Comparison of ENCODE assay signal across 11 cellular contexts in genomic region chr1:158830904-158831507, GRCh38. TPM values are rescaled to one million over a fixed set of nuclear protein-coding genes. Genes with fewer than 3 reads are reported as not detected.
DNase-seq lines count a peak whose midpoint lies in the region; ATAC-seq lines count a peak whose summit lies in the region.
"Had no signal": no experiment of that assay in that cellular context is flagged by ENCODE, and none has a peak within 500 bp of the region (broad histone marks: within the 10 kb centered on the region; RNA-seq: fewer than 3 reads in every experiment).

TSS of gene MNDA (plus strand) at chr1:158831351. CDS start at chr1:158842154, 10,803 bp downstream.

- H3K27me3 Mint-ChIP-seq in dendritic cell treated with granulocyte-macrophage colony-stimulating factor and Interleukin-4, amounts not matched to agents 40 ng/mL and 50 ng/mL, for 4 days, result no peaks in the 10 kb centered on the region
- H3K27me3 Mint-ChIP-seq in activated naive CD8-positive, alpha-beta T cell treated with anti-CD3 and anti-CD28 coated beads for 36 hours, result no peaks in the 10 kb centered on the region

- ATAC-seq in GM19372 (IDR thresholded peaks at IDR 0.05; ENCODE audit: low read depth, unreplicated experiment) (peak; percentile 91), HG03196 (IDR thresholded peaks at IDR 0.05; ENCODE audit: unreplicated experiment) (peak; percentile 96)

- peaks cover 27% of the 10 kb centered on the region for H3K9me3 Mint-ChIP-seq in dendritic cell treated with granulocyte-macrophage colony-stimulating factor and Interleukin-4, amounts not matched to agents 40 ng/mL and 50 ng/mL, for 4 days
- peaks cover 12% of the 10 kb centered on the region for H3K9me3 Mint-ChIP-seq in activated naive CD8-positive, alpha-beta T cell treated with anti-CD3 and anti-CD28 coated beads for 36 hours

- peaks cover 26% of the 10 kb centered on the region for H3K36me3 Mint-ChIP-seq in dendritic cell treated with granulocyte-macrophage colony-stimulating factor and Interleukin-4, amounts not matched to agents 40 ng/mL and 50 ng/mL, for 4 days (ENCODE audit: low read depth)
- peaks cover 2% of the 10 kb centered on the region for H3K36me3 Mint-ChIP-seq in activated naive CD8-positive, alpha-beta T cell treated with anti-CD3 and anti-CD28 coated beads for 36 hours

- DNase-seq in CD1c-positive myeloid dendritic cell (ENCODE audit: extremely low spot score) (peak; percentile 94), NCI-H1694 treated with DMSO at 0.1 percent for 48 hours (lab: John Stamatoyannopoulos, UW) (no peak), HuH-7.5 (ENCODE audit: low spot score) (no peak), A172 (ENCODE audit: low spot score) (no peak)
- DNase-seq in activated naive CD8-positive, alpha-beta T cell treated with anti-CD3 and anti-CD28 coated beads for 36 hours, result no peak
- DNase-seq: stimulated activated CD4-positive, alpha-beta T cell treated with anti-CD3 and anti-CD28 coated beads, Interleukin-2, amount 100 ng/mL, for 48 hours had no signal

- peaks cover 35% of the 10 kb centered on the region for H3K4me1 Mint-ChIP-seq in dendritic cell treated with granulocyte-macrophage colony-stimulating factor and Interleukin-4, amounts not matched to agents 40 ng/mL and 50 ng/mL, for 4 days (ENCODE audit: low read depth)
- H3K4me1 Mint-ChIP-seq in activated naive CD8-positive, alpha-beta T cell treated with anti-CD3 and anti-CD28 coated beads for 36 hours, result peaks cover 5% of the 10 kb centered on the region

- H3K27ac Mint-ChIP-seq in dendritic cell treated with granulocyte-macrophage colony-stimulating factor and Interleukin-4, amounts not matched to agents 40 ng/mL and 50 ng/mL, for 4 days, result peak within 1 kb of the TSS; percentile 83
- H3K27ac Mint-ChIP-seq in activated naive CD8-positive, alpha-beta T cell treated with anti-CD3 and anti-CD28 coated beads for 36 hours, result no peak within 1 kb of the TSS

- H3K4me3 Mint-ChIP-seq in dendritic cell treated with granulocyte-macrophage colony-stimulating factor and Interleukin-4, amounts not matched to agents 40 ng/mL and 50 ng/mL, for 4 days, result peak within 1 kb of the TSS; percentile 69
- H3K4me3 Mint-ChIP-seq in activated naive CD8-positive, alpha-beta T cell treated with anti-CD3 and anti-CD28 coated beads for 36 hours, result no peak within 1 kb of the TSS

- intact Hi-C loops in dendritic cell treated with granulocyte-macrophage colony-stimulating factor and Interleukin-4, amounts not matched to agents 40 ng/mL and 50 ng/mL, for 4 days (cut with micrococcal nuclease), result loop anchor here (5.0 to 10.0 kb wide), 2 partner anchors 174 to 179 kb away; partner anchors contain the start of gene IFI16

RNA-seq across cellular contexts. Expression of gene MNDA, which starts in this region (rescaled TPM):
- total RNA-seq in activated naive CD8-positive, alpha-beta T cell treated with anti-CD3 and anti-CD28 coated beads for 36 hours, result under 1 TPM in 1 of 2 experiments, not detected in 1; 0.20 TPM
- not detected in 2 replicates for total RNA-seq in A172 (2014; rRNA removed; shearing (Covaris generic))
- total RNA-seq: epithelial cell of proximal tubule, SJSA1 had no signal
